Comparison of ENCODE assay signal across 8 cellular contexts in the genomic region with DNA sequence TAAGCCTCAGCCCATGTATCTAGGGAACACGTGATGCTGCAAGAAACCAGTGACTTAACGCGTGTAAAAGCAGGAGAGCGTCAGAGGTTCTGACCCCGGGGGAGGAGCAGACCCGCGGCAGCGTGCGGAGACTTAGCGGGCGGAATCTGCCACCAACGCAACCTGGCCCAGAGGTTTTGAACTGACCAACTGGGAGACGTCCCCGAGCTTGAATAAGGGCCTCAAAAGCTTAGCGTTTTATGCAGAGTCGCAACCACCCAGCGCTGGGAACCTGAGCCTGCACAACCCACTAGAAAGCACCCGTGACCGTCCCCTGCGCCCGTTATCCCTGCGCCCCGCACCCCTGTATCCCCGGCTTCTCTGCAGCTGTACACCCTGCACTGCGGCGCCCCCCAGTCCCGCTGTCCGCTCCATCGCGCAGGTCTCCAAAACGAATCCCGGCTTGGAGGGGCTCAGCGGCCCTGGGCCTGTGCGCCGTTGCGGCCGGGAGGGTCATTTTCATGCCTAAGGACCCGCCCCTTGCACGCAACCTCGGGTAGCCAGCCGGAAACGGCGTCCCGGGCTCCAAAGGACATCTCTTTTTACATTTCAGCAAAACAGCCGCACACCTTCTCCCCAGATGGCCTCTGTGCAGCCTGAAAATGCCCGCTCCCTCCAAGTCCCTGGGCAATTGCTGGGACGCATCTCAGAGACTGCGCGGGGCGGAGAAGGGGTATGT. TPM values are rescaled to one million over a fixed set of nuclear protein-coding genes. Genes with fewer than 3 reads are reported as not detected.
A peak's percentile ranks its signal among the peaks of the same experiment; 100 is the strongest.
DNase-seq lines count a peak whose midpoint lies in the region; ATAC-seq and TF ChIP-seq lines count a peak whose summit lies in the region.

No MANE protein-coding gene starts in this region.

- H3K27ac Mint-ChIP-seq in central memory CD8-positive, alpha-beta T cell (ENCODE audit: low read depth): no peak overlapping the region

- peaks cover 1% of the 10 kb centered on the region for H3K36me3 Mint-ChIP-seq in central memory CD8-positive, alpha-beta T cell (ENCODE audit: insufficient read depth)

- H3K27me3 ChIP-seq in A673 (replicated peaks; ENCODE audit: insufficient read depth, low read depth, low read length, poor library complexity): peaks cover 21% of the 10 kb centered on the region

- TF ChIP-seq CTCF in A673 (conservative IDR thresholded peaks at IDR 0.05; ENCODE audit: low read depth, low read length): no peak

- no peaks in the 10 kb centered on the region for H3K36me3 ChIP-seq in A673 (ENCODE audit: insufficient read depth, low read length, poor library complexity, severe bottlenecking)

- no peaks in the 10 kb centered on the region for H3K9me3 ChIP-seq in A673 (ENCODE audit: low read depth, low read length, poor library complexity, severe bottlenecking)

- no TSS peak for BruUV-seq in A673 (replicated peaks; lab: Mats Ljungman, UMichigan)

- peak overlapping the region; percentile 28 for H3K4me3 ChIP-seq in A673 (ENCODE audit: low read depth, low read length, poor library complexity, severe bottlenecking)

- ATAC-seq in GM18861 (IDR thresholded peaks at IDR 0.05; ENCODE audit: unreplicated experiment): peak; percentile 56
- ATAC-seq in central memory CD8-positive, alpha-beta T cell (replicated peaks; ENCODE audit: extremely low read depth, poor library complexity, severe bottlenecking): peak; percentile 49

- H3K4me3 Mint-ChIP-seq in central memory CD8-positive, alpha-beta T cell: peak overlapping the region; percentile 72

- peaks cover 71% of the 10 kb centered on the region for H3K27me3 Mint-ChIP-seq in central memory CD8-positive, alpha-beta T cell

- peaks cover 4% of the 10 kb centered on the region for H3K4me1 ChIP-seq in A673 (ENCODE audit: insufficient read depth, low read length, poor library complexity, severe bottlenecking)

- H3K27ac ChIP-seq in A673 (ENCODE audit: low read depth, low read length, poor library complexity, severe bottlenecking): no peak overlapping the region

- peaks cover 22% of the 10 kb centered on the region for H3K4me1 Mint-ChIP-seq in central memory CD8-positive, alpha-beta T cell

- CTCF ChIA-PET in A673 (lab: Charles Lee): no interaction called here

- POLR2A ChIA-PET in A673 (lab: Charles Lee; ENCODE audit: low non-redundant PET): no interaction called here

- intact Hi-C loops in A673 (cut with micrococcal nuclease; ENCODE audit: unreplicated experiment): no loop called here

- DNase-seq in A673 (ENCODE audit: low spot score) (peak; percentile 24), NCI-H526 treated with DMSO at 0.1 percent for 48 hours (lab: John Stamatoyannopoulos, UW) (peak; percentile 16), kidney tubule cell (ENCODE audit: low spot score) (peak; percentile 37), NCI-H2107 treated with DMSO at 0.1 percent for 48 hours (lab: John Stamatoyannopoulos, UW; ENCODE audit: unreplicated experiment) (no peak), A172 (ENCODE audit: low spot score) (no peak)
- no peak for DNase-seq in central memory CD8-positive, alpha-beta T cell (ENCODE audit: low spot score in 2 of 2)
- DNase-seq in stimulated activated CD4-positive, alpha-beta T cell treated with anti-CD3 and anti-CD28 coated beads, Interleukin-2, amount 100 ng/mL, for 48 hours: peak; percentile 17 to 28

- no peaks in the 10 kb centered on the region for H3K9me3 Mint-ChIP-seq in central memory CD8-positive, alpha-beta T cell

RNA-seq across cellular contexts. Expression of a gene that starts 29.4 kb away (rescaled TPM):
- 0.54 and 0.72 TPM in 2 replicates for total RNA-seq in A673 (2021)
- not detected in 2 replicates for total RNA-seq in A172 (2014; rRNA removed; shearing (Covaris generic))

RNA-seq across cellular contexts. Expression of a gene that starts 39.4 kb away (rescaled TPM):
- total RNA-seq in A673 (2021): 41.8 and 46.6 TPM in 2 replicates
- 35.9 and 36.1 TPM in 2 replicates for total RNA-seq in A172 (2014; rRNA removed; shearing (Covaris generic))

RNA-seq across cellular contexts. Expression of a gene that starts 41.2 kb away (rescaled TPM):
- total RNA-seq in A673 (2021): 146 and 170 TPM in 2 replicates
- total RNA-seq in A172 (2014; rRNA removed; shearing (Covaris generic)): 94.5 and 118 TPM in 2 replicates

Comparison
In these comparisons a context has a peak if more than half of its experiments do, and no peak if none do; other contexts are left out.
1. DNase-seq: peak in A673 (single experiment), NCI-H526 treated with DMSO at 0.1 percent for 48 hours (single experiment), kidney tubule cell (single experiment) and stimulated activated CD4-positive, alpha-beta T cell treated with anti-CD3 and anti-CD28 coated beads, Interleukin-2, amount 100 ng/mL, for 48 hours (2 of 2); none in central memory CD8-positive, alpha-beta T cell (0 of 2), NCI-H2107 treated with DMSO at 0.1 percent for 48 hours (single experiment) and A172 (single experiment).